In the genomic region with DNA sequence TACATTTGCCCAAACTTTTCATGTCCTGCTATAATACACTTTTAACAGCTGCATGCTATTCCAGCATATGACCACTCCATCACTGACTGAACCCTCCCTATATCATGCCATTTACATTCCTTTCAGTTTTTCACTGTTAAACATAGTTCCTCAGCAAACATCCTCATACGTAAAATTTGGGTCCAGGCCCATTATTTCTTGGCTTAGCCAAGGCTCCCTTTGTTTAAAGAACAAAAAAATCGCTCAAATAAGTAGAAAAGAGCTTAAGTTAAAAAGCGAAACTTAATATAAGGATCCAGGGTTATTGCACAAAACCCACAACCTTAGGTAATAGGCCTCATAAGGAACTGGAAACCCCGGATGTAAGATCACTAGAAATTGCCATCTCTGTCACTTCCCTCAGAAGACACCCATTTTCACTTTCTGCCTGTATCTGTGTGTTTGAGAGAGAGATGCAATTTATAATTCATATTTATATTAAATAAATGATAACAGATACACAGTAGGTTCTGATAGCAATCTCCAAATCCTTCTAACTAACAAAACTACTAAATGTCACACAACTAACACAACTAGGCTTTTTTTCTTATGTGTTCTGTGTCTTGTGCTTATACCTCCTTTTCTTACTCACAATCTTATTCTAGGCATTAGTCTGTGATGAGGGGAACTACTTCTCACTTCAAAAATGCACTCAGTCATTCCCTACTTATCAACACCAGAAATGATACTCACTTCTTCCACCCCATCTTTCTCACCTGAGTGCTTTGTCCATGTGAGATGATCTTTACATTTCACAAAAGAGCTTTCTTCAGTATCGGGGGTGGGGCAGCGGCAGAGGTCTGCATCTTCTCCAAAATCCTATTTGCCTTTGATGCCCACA, we compare ENCODE assay signal across 16 cellular contexts. TPM values are rescaled to one million over a fixed set of nuclear protein-coding genes. Genes with fewer than 3 reads are reported as not detected.
A peak's percentile ranks its signal among the peaks of the same experiment; 100 is the strongest.
DNase-seq lines count a peak whose midpoint lies in the region; ATAC-seq lines count a peak whose summit lies in the region.
"Had no signal": no experiment of that assay in that cellular context is flagged by ENCODE, and none has a peak within 500 bp of the region (broad histone marks: within the 10 kb centered on the region; RNA-seq: fewer than 3 reads in every experiment).

No MANE protein-coding gene starts in this region.

- no peaks in the 10 kb centered on the region for H3K9me3 Mint-ChIP-seq in memory B cell
- H3K9me3 Mint-ChIP-seq in naive thymus-derived CD8-positive, alpha-beta T cell, result no peaks in the 10 kb centered on the region
- H3K9me3 Mint-ChIP-seq: activated naive CD4-positive, alpha-beta T cell treated with anti-CD3 and anti-CD28 coated beads, Interleukin-2, amount 50 U/mL, for 72 hours had no signal

- no peaks in the 10 kb centered on the region for H3K36me3 Mint-ChIP-seq in memory B cell
- no peaks in the 10 kb centered on the region for H3K36me3 Mint-ChIP-seq in naive thymus-derived CD8-positive, alpha-beta T cell
- H3K36me3 Mint-ChIP-seq: activated naive CD4-positive, alpha-beta T cell treated with anti-CD3 and anti-CD28 coated beads, Interleukin-2, amount 50 U/mL, for 72 hours had no signal

- H3K27me3 Mint-ChIP-seq in memory B cell, result peaks cover 2% of the 10 kb centered on the region
- H3K27me3 Mint-ChIP-seq in naive thymus-derived CD8-positive, alpha-beta T cell, result peaks cover 1 to 15% (median 7%) of the 10 kb centered on the region in 5 donors

- H3K4me3 ChIP-seq in HUES6 (ENCODE audit: low read depth, low read length) (0 out of 2 replicates have a peak overlapping the region, but pooled peaks have one; percentile 38), SJSA1 (no peak overlapping the region)
- no peak overlapping the region for H3K4me3 ChIP-seq in effector memory CD4-positive, alpha-beta T cell (ENCODE audit: insufficient read depth, low read depth, low read length, poor library complexity, severe bottlenecking)
- H3K4me3 ChIP-seq: GM23248, SJCRH30, skin epidermis had no signal

- H3K36me3 ChIP-seq in HUES6 (ENCODE audit: control insufficient read depth, insufficient read depth, low read length) (no peaks in the 10 kb centered on the region), SJSA1 (no peaks in the 10 kb centered on the region)
- no peaks in the 10 kb centered on the region for H3K36me3 ChIP-seq in effector memory CD4-positive, alpha-beta T cell (ENCODE audit: control insufficient read depth, insufficient read depth, low read length)
- H3K36me3 ChIP-seq: BE2C, SJCRH30 had no signal

- H3K27me3 ChIP-seq in HUES6 (ENCODE audit: control insufficient read depth, insufficient read depth, low read length) (no peaks in the 10 kb centered on the region), SJSA1 (replicated peaks) (no peaks in the 10 kb centered on the region)
- H3K27me3 ChIP-seq in effector memory CD4-positive, alpha-beta T cell (replicated peaks; ENCODE audit: control insufficient read depth, insufficient read depth, low read length, poor library complexity, severe bottlenecking), result no peaks in the 10 kb centered on the region
- H3K27me3 ChIP-seq: BE2C, SJCRH30 had no signal

- ATAC-seq in GM18909 (IDR thresholded peaks at IDR 0.05; ENCODE audit: poor library complexity, unreplicated experiment), result peak; percentile 52
- ATAC-seq in memory B cell (ENCODE audit: low read depth), result peak; percentile 41
- ATAC-seq in naive thymus-derived CD8-positive, alpha-beta T cell, result no peak

- H3K27ac ChIP-seq in HUES6 (ENCODE audit: low read depth, low read length) (no peak overlapping the region), SJSA1 (peak overlapping the region; percentile 85)
- no peak overlapping the region for H3K27ac ChIP-seq in effector memory CD4-positive, alpha-beta T cell (ENCODE audit: insufficient read depth, low read length, poor library complexity, severe bottlenecking)
- H3K27ac ChIP-seq: GM23248, SJCRH30 had no signal

- H3K4me1 ChIP-seq in HUES6 (ENCODE audit: control insufficient read depth, insufficient read depth, low read length) (peaks cover 7% of the 10 kb centered on the region; the same call in 1 of the 2 replicates), SJSA1 (replicated peaks) (peaks cover 37% of the 10 kb centered on the region)
- no peaks in the 10 kb centered on the region for H3K4me1 ChIP-seq in effector memory CD4-positive, alpha-beta T cell (ENCODE audit: control insufficient read depth, insufficient read depth, low read length, poor library complexity, severe bottlenecking)
- H3K4me1 ChIP-seq: BE2C had no signal

- H3K4me1 Mint-ChIP-seq in memory B cell, result peaks cover 3% of the 10 kb centered on the region
- no peaks in the 10 kb centered on the region for H3K4me1 Mint-ChIP-seq in naive thymus-derived CD8-positive, alpha-beta T cell

- POLR2A ChIA-PET in naive thymus-derived CD8-positive, alpha-beta T cell (lab: Charles Lee), result no interaction called here

- H3K9ac ChIP-seq in HUES6 (ENCODE audit: low read length), result no peak overlapping the region
- H3K9ac ChIP-seq: GM23248 had no signal

- no peak overlapping the region for H3K4me3 Mint-ChIP-seq in memory B cell
- H3K4me3 Mint-ChIP-seq in naive thymus-derived CD8-positive, alpha-beta T cell, result no peak overlapping the region

- H3K9me3 ChIP-seq in HUES6 (ENCODE audit: control insufficient read depth, insufficient read depth, low read depth, low read length), result 0 out of 2 replicates have a peak, but pooled peaks cover 2% of the 10 kb centered on the region
- H3K9me3 ChIP-seq in SJSA1 (replicated peaks), result peaks cover 4% of the 10 kb centered on the region; the same call in 1 of the 2 replicates
- no peaks in the 10 kb centered on the region for H3K9me3 ChIP-seq in effector memory CD4-positive, alpha-beta T cell (ENCODE audit: control insufficient read depth, low read length)
- H3K9me3 ChIP-seq: BE2C, SJCRH30 had no signal

- DNase-seq in SJSA1 (ENCODE audit: low read depth in 1 of 2, low spot score in 2 of 2) (no peak), memory B cell (ENCODE audit: low spot score in 2 of 2) (no peak), islet precursor cell (no peak)
- no peak for DNase-seq in naive thymus-derived CD8-positive, alpha-beta T cell
- no peak for DNase-seq in activated CD4-positive, alpha-beta T cell treated with anti-CD3 and anti-CD28 coated beads, Interleukin-2, amount 50 U/mL, for 1 hour
- DNase-seq in effector memory CD4-positive, alpha-beta T cell, result no peak
- DNase-seq: BE2C, DMS79 treated with DMSO at 0.1 percent for 48 hours, GM23248, NCI-H1417, NCI-H526, SJCRH30 had no signal

- H3K27ac Mint-ChIP-seq in memory B cell, result no peak overlapping the region
- peak overlapping the region in 1 of 10 donors; percentile 31 for H3K27ac Mint-ChIP-seq in naive thymus-derived CD8-positive, alpha-beta T cell
- H3K27ac Mint-ChIP-seq: activated naive CD4-positive, alpha-beta T cell treated with anti-CD3 and anti-CD28 coated beads, Interleukin-2, amount 50 U/mL, for 72 hours had no signal

RNA-seq across cellular contexts. Expression of gene FAM241A, which starts 59.9 kb away (rescaled TPM):
- total RNA-seq in SJSA1 (2014; rRNA removed; shearing (Covaris generic)), result 1.4 and 2.1 TPM in 2 replicates
- total RNA-seq in naive thymus-derived CD8-positive, alpha-beta T cell, result 1 to 10 TPM; 3.2 to 3.7 TPM
- 1 to 10 TPM; 2.8 to 5.3 (median 4.1) TPM for polyA plus RNA-seq in naive thymus-derived CD8-positive, alpha-beta T cell

Comparison
In these comparisons a context has a peak if more than half of its experiments do, and no peak if none do; other contexts are left out.
1. ATAC-seq: peak in GM18909 (single experiment) and memory B cell (single experiment); none in naive thymus-derived CD8-positive, alpha-beta T cell (0 of 2).